16 cellular contexts compared by ENCODE assay signal in genomic region chr2:240413813-240414429, GRCh38. TPM values are rescaled to one million over a fixed set of nuclear protein-coding genes. Genes with fewer than 3 reads are reported as not detected.
DNase-seq lines count a peak whose midpoint lies in the region; ATAC-seq and TF ChIP-seq lines count a peak whose summit lies in the region.
"Had no signal": no experiment of that assay in that cellular context is flagged by ENCODE, and none has a peak within 500 bp of the region (broad histone marks: within the 10 kb centered on the region; RNA-seq: fewer than 3 reads in every experiment).

No MANE protein-coding gene starts in this region.

- no peak for TF ChIP-seq POLR2A in ovary (IDR thresholded peaks at IDR 0.05)

- DNase-seq in Right ventricle myocardium superior (peak; percentile 30), cardiac septum (ENCODE audit: low spot score) (no peak), ecto neural progenitor cell (ENCODE audit: low spot score) (peak; percentile 31), osteoblast (ENCODE audit: insufficient read length, low spot score, missing footprints) (peak; percentile 43), ovary (no peak), hippocampal formation (lab: John Stamatoyannopoulos, UW) (no peak)
- DNase-seq: C1 segment of cervical spinal cord, GOT3, NCI-H1105 treated with DMSO at 0.1 percent for 48 hours, NCI-H1694, NCI-H2081 treated with DMSO at 0.1 percent for 48 hours, NCI-H510A, NCI-H748 treated with DMSO at 0.1 percent for 48 hours, SHP77 treated with DMSO at 0.1 percent for 48 hours had no signal

- ATAC-seq in Right ventricle myocardium superior (ENCODE audit: poor library complexity) (no peak), HG03097 (IDR thresholded peaks at IDR 0.05; ENCODE audit: low FRiP score, unreplicated experiment) (no peak)

- no peaks in the 10 kb centered on the region for H3K9me3 ChIP-seq in osteoblast (ENCODE audit: low read depth, low read length)
- H3K9me3 ChIP-seq in ovary: no peaks in the 10 kb centered on the region

- no peak overlapping the region for H2AFZ ChIP-seq in osteoblast (ENCODE audit: low read length)

- H3K79me2 ChIP-seq in osteoblast (ENCODE audit: insufficient read depth, low read length): no peaks in the 10 kb centered on the region

- 40 to 52% (median 50%) methylated on average over 4 of the region's 4 CpGs for WGBS in ovary, 3 donors

- H3K4me1 ChIP-seq in osteoblast (ENCODE audit: insufficient read depth, low read length) (no peaks in the 10 kb centered on the region), ovary (ENCODE audit: insufficient read depth) (no peaks in the 10 kb centered on the region)

- no peaks in the 10 kb centered on the region for H3K36me3 ChIP-seq in osteoblast (ENCODE audit: insufficient read depth, low read length)
- no peaks in the 10 kb centered on the region for H3K36me3 ChIP-seq in ovary

- TF ChIP-seq CTCF in osteoblast (IDR thresholded peaks at IDR 0.05; ENCODE audit: extremely low read depth, low read depth, low read length) (no peak), ovary (IDR thresholded peaks at IDR 0.05) (no peak)

- H3K27me3 ChIP-seq in osteoblast (ENCODE audit: insufficient read depth, low read length): no peaks in the 10 kb centered on the region
- no peaks in the 10 kb centered on the region for H3K27me3 ChIP-seq in ovary

- no peak overlapping the region for H3K4me2 ChIP-seq in osteoblast (ENCODE audit: insufficient read depth, low read length)

- intact Hi-C loops in Right ventricle myocardium superior (cut with DNase I): no loop called here
- intact Hi-C loops in cardiac septum (cut with DNase I): no loop called here
- intact Hi-C loops in ovary (cut with DNase I): no loop called here

- H3K4me3 ChIP-seq in osteoblast (ENCODE audit: insufficient read depth, low read length): no peak overlapping the region
- H3K4me3 ChIP-seq in ovary: no peak overlapping the region
- H3K4me3 ChIP-seq: K562 had no signal

- no peak for TF ChIP-seq EP300 in ovary (IDR thresholded peaks at IDR 0.05)

- no peaks in the 10 kb centered on the region for H4K20me1 ChIP-seq in osteoblast (ENCODE audit: insufficient read depth, low read length)

- no peak overlapping the region for H3K27ac ChIP-seq in osteoblast (ENCODE audit: low read depth, low read length)
- H3K27ac ChIP-seq in ovary: no peak overlapping the region

RNA-seq across cellular contexts. Expression of gene GPC1, which starts 21.5 kb away (rescaled TPM):
- total RNA-seq in Right ventricle myocardium superior: 154 TPM
- 291 TPM for total RNA-seq in cardiac septum
- 44.8 and 54.3 TPM in 2 replicates for total RNA-seq in osteoblast
- 100 to 1,000 TPM in 1 of 7 donors, 10 to 100 TPM in 6; 27.2 to 149 (median 73.3) TPM for total RNA-seq in ovary
- 10 to 100 TPM in 1 of 2 donors, 1 to 10 TPM in 1; 2.9 to 63.3 TPM for polyA plus RNA-seq in ovary

Comparison
In these comparisons a context has a peak if more than half of its experiments do, and no peak if none do; other contexts are left out.
1. DNase-seq: peak in Right ventricle myocardium superior (single experiment), ecto neural progenitor cell (single experiment) and osteoblast (single experiment); none in cardiac septum (single experiment), ovary (0 of 5) and hippocampal formation (0 of 2).